In genomic region chr11:125995313-125995712, GRCh38 we compare ENCODE assay signal across 11 cellular contexts. TPM values are rescaled to one million over a fixed set of nuclear protein-coding genes. Genes with fewer than 3 reads are reported as not detected.
DNase-seq lines count a peak whose midpoint lies in the region; ATAC-seq and TF ChIP-seq lines count a peak whose summit lies in the region.
"Had no signal": no experiment of that assay in that cellular context is flagged by ENCODE, and none has a peak within 500 bp of the region (broad histone marks: within the 10 kb centered on the region; RNA-seq: fewer than 3 reads in every experiment).

No MANE protein-coding gene starts in this region.

- H3K27me3 ChIP-seq in neural progenitor cell (no peaks in the 10 kb centered on the region), Peyer's patch (no peaks in the 10 kb centered on the region), thyroid gland (no peaks in the 10 kb centered on the region)

- no peak overlapping the region for H3K27ac ChIP-seq in neural progenitor cell
- H3K27ac ChIP-seq in Peyer's patch: no peak overlapping the region
- H3K27ac ChIP-seq in thyroid gland: no peak overlapping the region

- no peak overlapping the region for H3K27ac Mint-ChIP-seq in neural progenitor cell
- H3K27ac Mint-ChIP-seq: CD4-positive, CD25-positive, alpha-beta regulatory T cell; memory B cell had no signal

- no peaks in the 10 kb centered on the region for H4K20me1 ChIP-seq in neural progenitor cell (ENCODE audit: low read depth)

- H3K4me3 Mint-ChIP-seq in neural progenitor cell: no peak overlapping the region
- H3K4me3 Mint-ChIP-seq: memory B cell had no signal

- H3K4me1 Mint-ChIP-seq in neural progenitor cell: peaks cover 19% of the 10 kb centered on the region

- no peak overlapping the region for H3K9ac ChIP-seq in neural progenitor cell

- H3K4me3 ChIP-seq in neural progenitor cell (no peak overlapping the region), Peyer's patch (no peak overlapping the region), thyroid gland (replicated peaks in 1 of 3) (no peak overlapping the region)
- H3K4me3 ChIP-seq: smooth muscle cell had no signal

- ATAC-seq in GM19463 (IDR thresholded peaks at IDR 0.05; ENCODE audit: unreplicated experiment) (peak; percentile 91), HG03432 (IDR thresholded peaks at IDR 0.05; ENCODE audit: unreplicated experiment) (peak; percentile 87)

- peak; percentile 32 for DNase-seq in GM10266 (ENCODE audit: extremely low spot score)
- DNase-seq in neural progenitor cell (ENCODE audit: low spot score): peak; percentile 12
- DNase-seq in Peyer's patch: no peak
- DNase-seq in cerebellar nuclear complex (lab: John Stamatoyannopoulos, UW): no peak
- no peak for DNase-seq in thyroid gland
- DNase-seq in AG08396 (ENCODE audit: low spot score): no peak

- no peak for TF ChIP-seq CTCF in GM10266 (IDR thresholded peaks at IDR 0.05; ENCODE audit: control insufficient read depth, insufficient read depth, low read depth, missing control alignments)
- no peak for TF ChIP-seq CTCF in neural progenitor cell (IDR thresholded peaks at IDR 0.05)
- no peak for TF ChIP-seq CTCF in Peyer's patch (IDR thresholded peaks at IDR 0.05)
- no peak for TF ChIP-seq CTCF in thyroid gland (IDR thresholded peaks at IDR 0.05)

- no peak overlapping the region for H2AFZ ChIP-seq in neural progenitor cell (replicated peaks)

- H3K9me3 Mint-ChIP-seq in neural progenitor cell: no peaks in the 10 kb centered on the region
- H3K9me3 Mint-ChIP-seq: CD4-positive, CD25-positive, alpha-beta regulatory T cell; memory B cell had no signal

- H3K79me2 ChIP-seq in neural progenitor cell (ENCODE audit: low read depth): no peaks in the 10 kb centered on the region

- TF ChIP-seq POLR2A in Peyer's patch (IDR thresholded peaks at IDR 0.05) (no peak), thyroid gland (IDR thresholded peaks at IDR 0.05) (no peak)

- H3K36me3 ChIP-seq in neural progenitor cell (peaks cover 8% of the 10 kb centered on the region), Peyer's patch (no peaks in the 10 kb centered on the region), thyroid gland (peaks cover 34 to 37% of the 10 kb centered on the region in 2 donors)

- peak overlapping the region; percentile 2 for H3K4me2 ChIP-seq in neural progenitor cell
- H3K4me2 ChIP-seq: smooth muscle cell had no signal

- intact Hi-C loops in thyroid gland (cut with DNase I): no loop called here

- H3K36me3 Mint-ChIP-seq in neural progenitor cell: peaks cover 62% of the 10 kb centered on the region
- H3K36me3 Mint-ChIP-seq: memory B cell had no signal

- WGBS in thyroid gland, 2 donors: 76 to 86% methylated on average over 5 of the region's 5 CpGs

- H3K9me3 ChIP-seq in neural progenitor cell (ENCODE audit: low read depth) (no peaks in the 10 kb centered on the region), Peyer's patch (no peaks in the 10 kb centered on the region), thyroid gland (no peaks in the 10 kb centered on the region)

- H3K4me1 ChIP-seq in neural progenitor cell (peaks cover 15% of the 10 kb centered on the region), Peyer's patch (no peaks in the 10 kb centered on the region), thyroid gland (peaks cover 6 to 7% of the 10 kb centered on the region in 2 donors)

- H3K27me3 Mint-ChIP-seq in neural progenitor cell (ENCODE audit: insufficient read depth, low read depth): no peaks in the 10 kb centered on the region

- H3F3A ChIP-seq in neural progenitor cell (ENCODE audit: low read depth): peaks cover 3% of the 10 kb centered on the region

RNA-seq across cellular contexts. Expression of gene VSIG10L2, which starts 49.5 kb away (rescaled TPM):
- total RNA-seq in neural progenitor cell (ENCODE audit: low replicate concordance) (not detected in 2 replicates), Peyer's patch (not detected), thyroid gland (not detected)
- total RNA-seq: CD4-positive, CD25-positive, alpha-beta regulatory T cell; smooth muscle cell had no signal

Comparison
In these comparisons a context has a peak if more than half of its experiments do, and no peak if none do; other contexts are left out.
1. DNase-seq: peak in GM10266 (single experiment) and neural progenitor cell (single experiment); none in Peyer's patch (0 of 3), cerebellar nuclear complex (0 of 2), thyroid gland (0 of 2) and AG08396 (single experiment).